8 cellular contexts compared by ENCODE assay signal in genomic region chr17:80545499-80545826, GRCh38. TPM values are rescaled to one million over a fixed set of nuclear protein-coding genes. Genes with fewer than 3 reads are reported as not detected.
A peak's percentile ranks its signal among the peaks of the same experiment; 100 is the strongest.
DNase-seq lines count a peak whose midpoint lies in the region; ATAC-seq and TF ChIP-seq lines count a peak whose summit lies in the region.

No MANE protein-coding gene starts in this region.

- peak overlapping the region; percentile 92 for H2AFZ ChIP-seq in GM23338

- no peaks in the 10 kb centered on the region for H3K36me3 Mint-ChIP-seq in GM23338 (ENCODE audit: low read depth)

- peaks cover 55% of the 10 kb centered on the region for H3K79me2 ChIP-seq in GM23338 (replicated peaks; ENCODE audit: insufficient read depth)

- no peaks in the 10 kb centered on the region for H3K9me3 Mint-ChIP-seq in GM23338

- peaks cover 11% of the 10 kb centered on the region for H3K4me1 ChIP-seq in GM23338 (ENCODE audit: insufficient read depth)
- H3K4me1 ChIP-seq in SJSA1 (replicated peaks), result peaks cover 12% of the 10 kb centered on the region

- H3F3A ChIP-seq in GM23338 (replicated peaks; ENCODE audit: low read depth), result no peaks in the 10 kb centered on the region

- peak overlapping the region; percentile 87 for H3K4me3 ChIP-seq in GM23338
- peak overlapping the region; percentile 86 for H3K4me3 ChIP-seq in SJSA1
- H3K4me3 ChIP-seq in fibroblast of pulmonary artery (replicated peaks; ENCODE audit: low read depth, low read length), result peak overlapping the region; percentile 98
- peak overlapping the region; percentile 95 for H3K4me3 ChIP-seq in skeletal muscle cell (ENCODE audit: low read depth, low read length)

- no peaks in the 10 kb centered on the region for H3K9me3 ChIP-seq in SJSA1 (replicated peaks)

- H3K27me3 ChIP-seq in GM23338 (ENCODE audit: insufficient read depth) (no peaks in the 10 kb centered on the region), SJSA1 (replicated peaks) (no peaks in the 10 kb centered on the region)

- peak overlapping the region; percentile 83; the same call in 1 of the 2 replicates for H3K27ac ChIP-seq in GM23338 (ENCODE audit: low read depth)
- peak overlapping the region; percentile 72 for H3K27ac ChIP-seq in SJSA1

- DNase-seq in GM23338 (ENCODE audit: low spot score) (peak; percentile 29), SJSA1 (ENCODE audit: low read depth in 1 of 2, low spot score in 2 of 2) (no peak), fibroblast of pulmonary artery (ENCODE audit: low read depth) (no peak), skeletal muscle cell (ENCODE audit: low read depth) (no peak), pons (ENCODE audit: low spot score) (no peak), NCI-H446 treated with DMSO at 0.1 percent for 48 hours (lab: John Stamatoyannopoulos, UW) (no peak), NCI-H748 (lab: John Stamatoyannopoulos, UW; ENCODE audit: unreplicated experiment) (no peak), hepatic stellate cell (ENCODE audit: low spot score) (no peak)

- H3K9me2 ChIP-seq in GM23338 (ENCODE audit: insufficient read depth), result no peaks in the 10 kb centered on the region

- no peaks in the 10 kb centered on the region for H3K36me3 ChIP-seq in GM23338 (ENCODE audit: insufficient read depth)
- H3K36me3 ChIP-seq in SJSA1, result peaks cover 14% of the 10 kb centered on the region

- peaks cover 15% of the 10 kb centered on the region for H3K27me3 Mint-ChIP-seq in GM23338 (ENCODE audit: insufficient read depth, low read depth, poor library complexity)

- H3K4me1 Mint-ChIP-seq in GM23338, result peaks cover 7% of the 10 kb centered on the region

- peak; percentile 11; the same call in 2 of the 3 replicates for ATAC-seq in GM23338

- peak overlapping the region; percentile 96 for H3K4me3 Mint-ChIP-seq in GM23338

- peak overlapping the region; percentile 95 for H3K27ac Mint-ChIP-seq in GM23338

- H3K4me2 ChIP-seq in GM23338, result peak overlapping the region; percentile 91

- TF ChIP-seq CTCF in GM23338 (conservative IDR thresholded peaks at IDR 0.05; ENCODE audit: low read depth in 2 of 2), result no peak
- TF ChIP-seq CTCF in fibroblast of pulmonary artery (IDR thresholded peaks at IDR 0.05; ENCODE audit: low read length, missing control alignments), result no peak

- peaks cover 21% of the 10 kb centered on the region; the same call in 1 of the 2 replicates for H4K20me1 ChIP-seq in GM23338 (replicated peaks; ENCODE audit: insufficient read depth)

TF ChIP-seq in GM23338, 12 proteins besides CTCF, POLR2A, EP300 and RAD21:
- TF ChIP-seq ZNF462 (CRISPR knock-in tag; IDR thresholded peaks at IDR 0.05) (no peak), REST (IDR thresholded peaks at IDR 0.05; ENCODE audit: unreplicated experiment) (no peak), ZNF331 (CRISPR knock-in tag; IDR thresholded peaks at IDR 0.05; ENCODE audit: low read depth) (no peak), NANOG (IDR thresholded peaks at IDR 0.05; ENCODE audit: borderline replicate concordance) (no peak), EZH2 (IDR thresholded peaks at IDR 0.05; ENCODE audit: low read depth, unreplicated experiment) (no peak)

RNA-seq across cellular contexts. Expression of gene RPTOR, which starts 0.8 kb away (rescaled TPM):
- 33.0 and 38.0 TPM in 2 replicates for total RNA-seq in GM23338 (2014; rRNA removed; shearing (Covaris generic))
- 7.0 and 9.5 TPM in 2 replicates for polyA plus RNA-seq in GM23338 (2016; fragmentation: Nextera tagmentation; extraction: Ambion mirVana)
- total RNA-seq in SJSA1 (2014; rRNA removed; shearing (Covaris generic)), result 27.0 and 30.6 TPM in 2 replicates
